ENCODE assay signal across 24 cellular contexts in genomic region chr1:10852998-10853520, GRCh38. TPM values are rescaled to one million over a fixed set of nuclear protein-coding genes. Genes with fewer than 3 reads are reported as not detected.
DNase-seq lines count a peak whose midpoint lies in the region; ATAC-seq, FAIRE-seq and TF ChIP-seq lines count a peak whose summit lies in the region.
"Had no signal": no experiment of that assay in that cellular context is flagged by ENCODE, and none has a peak within 500 bp of the region (broad histone marks: within the 10 kb centered on the region; RNA-seq: fewer than 3 reads in every experiment).

No MANE protein-coding gene starts in this region.

- no peak overlapping the region for H3K9ac ChIP-seq in trophoblast cell (ENCODE audit: low read length)
- H3K9ac ChIP-seq: GM23248 had no signal

- H2BK120ac ChIP-seq in trophoblast cell (ENCODE audit: insufficient read depth, low read length, poor library complexity), result no peak overlapping the region

- H3K23ac ChIP-seq in trophoblast cell (ENCODE audit: low read length), result peak overlapping the region; percentile 50

- TF ChIP-seq CTCF in bronchial epithelial cell (IDR thresholded peaks at IDR 0.05; ENCODE audit: insufficient read depth, low read length, severe bottlenecking), result no peak
- no peak for TF ChIP-seq CTCF in GM20000 (IDR thresholded peaks at IDR 0.05; ENCODE audit: extremely low read depth, missing control alignments)

- peaks cover 4% of the 10 kb centered on the region for H3K9me3 ChIP-seq in trophoblast cell (ENCODE audit: insufficient read depth, low read depth, low read length)
- H3K9me3 ChIP-seq: A549 had no signal

- H3K4me1 ChIP-seq in trophoblast cell (ENCODE audit: control insufficient read depth in 1 of 2, insufficient read depth in 2 of 2, low read length in 2 of 2), result no peaks in the 10 kb centered on the region
- H3K4me1 ChIP-seq: A549 had no signal

- H3K14ac ChIP-seq in trophoblast cell (ENCODE audit: low read length), result no peak overlapping the region

- no peak overlapping the region for H2BK5ac ChIP-seq in trophoblast cell (ENCODE audit: low read depth, low read length, poor library complexity)

- H3K79me2 ChIP-seq in trophoblast cell (ENCODE audit: control insufficient read depth, insufficient read depth, low read length, poor library complexity), result no peaks in the 10 kb centered on the region

- no peak for ATAC-seq in Right ventricle myocardium inferior
- ATAC-seq: A549 had no signal

- intact Hi-C loops in Right ventricle myocardium inferior (cut with DNase I) (no loop called here), cardiac septum (cut with DNase I) (no loop called here)

- H3K36me3 ChIP-seq in bronchial epithelial cell (ENCODE audit: control insufficient read depth, insufficient read depth, low read length) (no peaks in the 10 kb centered on the region), trophoblast cell (ENCODE audit: control insufficient read depth in 1 of 2, insufficient read depth in 2 of 2, low read length in 2 of 2) (no peaks in the 10 kb centered on the region)

- no peak overlapping the region for H3K27ac ChIP-seq in trophoblast cell (ENCODE audit: low read depth, low read length)
- H3K27ac ChIP-seq: 22Rv1, A549, C4-2B, GM23248, HL-60 had no signal

- no peak overlapping the region for H4K8ac ChIP-seq in trophoblast cell (ENCODE audit: low read depth, low read length)

- FAIRE-seq in bronchial epithelial cell (lab: Jason Lieb, UNC) (peak; percentile 96), urothelium cell line (lab: Jason Lieb, UNC) (peak; percentile 99)
- FAIRE-seq: A549, GM18507, GM19239, H54 had no signal

- H3K18ac ChIP-seq in trophoblast cell (ENCODE audit: low read length), result no peak overlapping the region

- DNase-seq in Right ventricle myocardium inferior (ENCODE audit: missing footprints) (peak; percentile 3), cardiac septum (ENCODE audit: low spot score) (no peak), bronchial epithelial cell (ENCODE audit: low read depth) (no peak), trophoblast cell (no peak), urothelium cell line (ENCODE audit: low spot score) (no peak), NCI-H146 treated with DMSO at 0.1 percent for 48 hours (lab: John Stamatoyannopoulos, UW; ENCODE audit: unreplicated experiment) (no peak), GM20000 (ENCODE audit: low spot score) (no peak), RKO (ENCODE audit: low spot score) (no peak)
- DNase-seq: AML-193; CD4-positive, alpha-beta memory T cell; DMS153; DMS79; GDM1; HCEC 1CT; HFFc6; KBM-7 had no signal

- no peak overlapping the region for H3K4me2 ChIP-seq in trophoblast cell (ENCODE audit: low read length)
- H3K4me2 ChIP-seq: A549 had no signal

- H3K4me3 ChIP-seq in bronchial epithelial cell (ENCODE audit: low read depth, low read length), result no peak overlapping the region
- peak overlapping the region; percentile 46 for H3K4me3 ChIP-seq in trophoblast cell (ENCODE audit: low read depth, low read length)
- H3K4me3 ChIP-seq: A549, GM23248 had no signal

- no peak overlapping the region for H2BK12ac ChIP-seq in trophoblast cell (ENCODE audit: low read length)

- no peak overlapping the region for H4K91ac ChIP-seq in trophoblast cell (ENCODE audit: low read depth, low read length)

- H2AK5ac ChIP-seq in trophoblast cell (ENCODE audit: low read length), result no peak overlapping the region

- H3K27me3 ChIP-seq in bronchial epithelial cell (ENCODE audit: control insufficient read depth, insufficient read depth, low read length) (no peaks in the 10 kb centered on the region), trophoblast cell (ENCODE audit: insufficient read depth, low read length) (no peaks in the 10 kb centered on the region)

- no peak overlapping the region for H3K4ac ChIP-seq in trophoblast cell (ENCODE audit: low read depth, low read length)

- no peak overlapping the region for H4K12ac ChIP-seq in trophoblast cell (ENCODE audit: low read depth, low read length)

- H3K79me1 ChIP-seq in trophoblast cell (ENCODE audit: low read length), result no peaks in the 10 kb centered on the region

- WGBS in trophoblast cell (ENCODE audit: extremely low coverage, insufficient coverage, insufficient read length), result no CpG with 5 or more reads among the region's 6 CpGs

- H2AFZ ChIP-seq in trophoblast cell (ENCODE audit: insufficient read depth, low read length, poor library complexity), result no peak overlapping the region
- H2AFZ ChIP-seq: GM23248 had no signal

RNA-seq across cellular contexts. Expression of gene CASZ1, which starts 56.6 kb away (rescaled TPM):
- total RNA-seq in Right ventricle myocardium inferior (58.2 TPM), cardiac septum (82.0 TPM), bronchial epithelial cell (9.2 and 12.7 TPM in 2 replicates)
- polyA plus RNA-seq in trophoblast cell (2013), result 4.4 and 4.8 TPM in 2 replicates
